ENCODE assay signal across 2 cellular contexts in genomic region chr5:97225222-97225621, GRCh38.
TF ChIP-seq lines count a peak whose summit lies in the region.

No MANE protein-coding gene starts in this region.

TF ChIP-seq in A549, 52 proteins besides CTCF, POLR2A, EP300 and RAD21:
- TF ChIP-seq MAFK (IDR thresholded peaks at IDR 0.05; ENCODE audit: partially characterized antibody): peak; percentile 53
- no peak for TF ChIP-seq TP53 (CRISPR knock-in tag; IDR thresholded peaks at IDR 0.05)

TF ChIP-seq in IMR-90, 13 proteins besides CTCF, POLR2A, EP300 and RAD21:
- TF ChIP-seq FOS (IDR thresholded peaks at IDR 0.05; ENCODE audit: low read depth, low read length) (no peak), NFE2L2 (IDR thresholded peaks at IDR 0.05; ENCODE audit: low read depth, low read length) (no peak), CHD1 (IDR thresholded peaks at IDR 0.05; ENCODE audit: low read depth, low read length) (no peak), MAFK (IDR thresholded peaks at IDR 0.05; ENCODE audit: low read depth, low read length) (peak; percentile 66)
